In the genomic region with DNA sequence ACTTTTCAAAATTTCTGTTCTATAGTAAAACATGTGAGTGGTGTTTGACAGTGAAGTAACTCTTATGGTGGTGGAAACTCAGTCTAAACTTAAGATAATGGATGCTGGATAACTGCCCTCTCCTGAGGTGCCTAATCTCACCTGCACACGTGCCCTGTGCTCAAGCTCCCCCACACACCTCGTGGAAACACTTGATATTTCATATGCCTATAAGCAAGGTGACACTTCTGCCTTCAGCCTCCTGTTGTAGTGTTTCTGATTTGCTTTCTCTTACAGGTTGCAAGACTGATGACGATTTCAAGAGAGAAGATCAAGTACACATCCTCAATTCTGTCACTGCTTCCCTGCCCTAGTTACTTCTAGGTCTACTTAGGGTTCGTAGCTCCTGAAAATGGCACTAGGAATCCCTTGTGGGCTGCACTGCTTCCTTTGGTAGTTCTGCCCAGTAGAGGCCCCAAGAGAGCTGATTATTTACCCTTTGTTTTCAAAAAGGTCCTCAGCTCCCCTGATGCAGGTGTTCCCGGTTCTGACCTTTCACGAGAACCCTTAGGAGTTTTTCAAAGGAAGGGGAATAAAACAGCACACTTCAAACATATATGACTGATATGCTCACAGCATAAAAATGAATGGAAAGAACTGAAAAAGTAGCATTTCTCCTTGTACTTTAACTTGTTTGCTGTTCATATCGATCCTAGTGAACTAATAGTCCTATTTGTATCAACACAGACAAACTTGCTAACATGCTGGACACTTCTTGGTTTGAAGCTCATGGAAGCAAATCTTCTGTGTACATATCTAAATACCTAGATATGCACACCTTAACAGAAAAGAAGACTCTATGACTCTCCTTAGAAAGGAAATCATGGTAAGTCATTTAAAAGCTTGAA, we compare ENCODE assay signal across 25 cellular contexts. TPM values are rescaled to one million over a fixed set of nuclear protein-coding genes. Genes with fewer than 3 reads are reported as not detected.
A peak's percentile ranks its signal among the peaks of the same experiment; 100 is the strongest.
DNase-seq lines count a peak whose midpoint lies in the region; ATAC-seq, FAIRE-seq and TF ChIP-seq lines count a peak whose summit lies in the region.
"Had no signal": no experiment of that assay in that cellular context is flagged by ENCODE, and none has a peak within 500 bp of the region (broad histone marks: within the 10 kb centered on the region; RNA-seq: fewer than 3 reads in every experiment).

No MANE protein-coding gene starts in this region.

- H3K27ac Mint-ChIP-seq in astrocyte (ENCODE audit: unreplicated experiment) = no peak overlapping the region
- H3K27ac Mint-ChIP-seq: natural killer cell, type B pancreatic cell had no signal

- intact Hi-C loops in right lobe of liver (cut with DNase I) = no loop called here

- peaks cover 2% of the 10 kb centered on the region for H3K9me3 Mint-ChIP-seq in astrocyte (ENCODE audit: unreplicated experiment)
- H3K9me3 Mint-ChIP-seq: natural killer cell had no signal

- H3K36me3 ChIP-seq in astrocyte (ENCODE audit: insufficient read depth, low read length) (no peaks in the 10 kb centered on the region), right lobe of liver (no peaks in the 10 kb centered on the region)
- H3K36me3 ChIP-seq: colonic mucosa, gastrocnemius medialis, prostate gland had no signal

- H3K9me3 ChIP-seq in astrocyte (ENCODE audit: insufficient read depth, low read depth, low read length) (no peaks in the 10 kb centered on the region), right lobe of liver (no peaks in the 10 kb centered on the region)
- H3K9me3 ChIP-seq: colonic mucosa, gastrocnemius medialis, prostate gland had no signal

- H2AFZ ChIP-seq in astrocyte (ENCODE audit: low read depth, low read length) = no peak overlapping the region

- H3K27ac ChIP-seq in astrocyte (ENCODE audit: low read depth, low read length) = no peak overlapping the region
- no peak overlapping the region for H3K27ac ChIP-seq in right lobe of liver
- H3K27ac ChIP-seq: colonic mucosa, KMS-11, prostate gland had no signal

- 0 out of 3 replicates have a peak, but pooled peaks have one; percentile 14 for TF ChIP-seq CTCF in GM12872 (IDR thresholded peaks at IDR 0.05; ENCODE audit: insufficient read depth, low read depth, low read length)
- peak; percentile 9 for TF ChIP-seq CTCF in HFF-Myc (IDR thresholded peaks at IDR 0.05; ENCODE audit: low read depth, low read length, missing control alignments)
- TF ChIP-seq CTCF in astrocyte (IDR thresholded peaks at IDR 0.05; ENCODE audit: insufficient read depth, low read depth, low read length) = no peak
- peak; percentile 14 to 27 (median 20) for TF ChIP-seq CTCF in right lobe of liver (IDR thresholded peaks at IDR 0.05)

- no peaks in the 10 kb centered on the region for H3K79me2 ChIP-seq in astrocyte (ENCODE audit: insufficient read depth, low read length)

- FAIRE-seq in astrocyte (lab: Jason Lieb, UNC) = peak; percentile 9
- FAIRE-seq: H54 had no signal

- ATAC-seq in right lobe of liver (peak; percentile 28 to 69 (median 52)), HG02798 (IDR thresholded peaks at IDR 0.05; ENCODE audit: poor library complexity, unreplicated experiment) (no peak)
- ATAC-seq in activated CD4-positive, CD25-positive, alpha-beta regulatory T cell treated with anti-CD3 and anti-CD28 coated beads, Interleukin-2, amount 50 U/mL, for 24 hours = no peak
- ATAC-seq: gastrocnemius medialis, natural killer cell had no signal

- no peaks in the 10 kb centered on the region for H3K27me3 Mint-ChIP-seq in astrocyte (ENCODE audit: low read depth, unreplicated experiment)
- H3K27me3 Mint-ChIP-seq: type B pancreatic cell had no signal

- H3K4me3 Mint-ChIP-seq in astrocyte (ENCODE audit: unreplicated experiment) = no peak overlapping the region
- H3K4me3 Mint-ChIP-seq: natural killer cell, type B pancreatic cell had no signal

- 29% methylated on average over 5 of the region's 7 CpGs for WGBS in right lobe of liver (ENCODE audit: insufficient coverage, low coverage, low lambda C conversion rate, missing lambda C conversion rate)

- no peak overlapping the region for H3K9ac ChIP-seq in astrocyte (ENCODE audit: low read length)
- H3K9ac ChIP-seq: KMS-11 had no signal

- H4K20me1 ChIP-seq in astrocyte (ENCODE audit: insufficient read depth, low read length) = no peaks in the 10 kb centered on the region

- H3K4me3 ChIP-seq in HFF-Myc (replicated peaks; ENCODE audit: low read depth, low read length) (no peak overlapping the region), astrocyte (ENCODE audit: insufficient read depth, low read depth, low read length) (no peak overlapping the region), right lobe of liver (no peak overlapping the region)
- H3K4me3 ChIP-seq: colonic mucosa, prostate gland had no signal

- H3K4me1 Mint-ChIP-seq in astrocyte (ENCODE audit: low read depth, unreplicated experiment) = peaks cover 11% of the 10 kb centered on the region

- H3K4me2 ChIP-seq in astrocyte (ENCODE audit: low read length) = no peak overlapping the region
- H3K4me2 ChIP-seq: KMS-11 had no signal

- no peak for TF ChIP-seq POLR2A in right lobe of liver (IDR thresholded peaks at IDR 0.05)

- peaks cover 12% of the 10 kb centered on the region for H3K4me1 ChIP-seq in astrocyte (ENCODE audit: insufficient read depth, low read length)
- H3K4me1 ChIP-seq in right lobe of liver = peaks cover 0 to 11% (median 0%) of the 10 kb centered on the region in 4 donors
- H3K4me1 ChIP-seq: colonic mucosa, gastrocnemius medialis, prostate gland had no signal

- H3K36me3 Mint-ChIP-seq in astrocyte (ENCODE audit: low read depth, unreplicated experiment) = peaks cover 4% of the 10 kb centered on the region
- H3K36me3 Mint-ChIP-seq: natural killer cell, type B pancreatic cell had no signal

- no peaks in the 10 kb centered on the region for H3K27me3 ChIP-seq in astrocyte (ENCODE audit: insufficient read depth, low read length)
- H3K27me3 ChIP-seq in right lobe of liver = no peaks in the 10 kb centered on the region
- H3K27me3 ChIP-seq: colonic mucosa, gastrocnemius medialis had no signal

- DNase-seq in HFF-Myc (ENCODE audit: extremely low read depth, low read depth) (no peak), astrocyte (ENCODE audit: low read depth) (no peak), right lobe of liver (no peak), SKM-1 treated with dmso at 0.1 percent for 144 hours (lab: John Stamatoyannopoulos, UW; ENCODE audit: unreplicated experiment) (no peak)
- no peak for DNase-seq in activated CD4-positive, alpha-beta T cell treated with anti-CD3 and anti-CD28 coated beads for 1 hour
- DNase-seq: activated CD8-positive, alpha-beta memory T cell treated with anti-CD3 and anti-CD28 coated beads, Interleukin-2, amount 50 U/mL, for 4 hours; activated gamma-delta T cell treated with Interleukin-2 at 50 U/mL for 16 hours; aorta; colonic mucosa; DMS 273 treated with DMSO at 0.1 percent for 48 hours; gastrocnemius medialis; mesenchymal stem cell; natural killer cell; NCI-H1105 treated with DMSO at 0.1 percent for 48 hours; NCI-H2227 treated with DMSO at 0.1 percent for 48 hours; SHP77; stimulated activated naive CD4-positive, alpha-beta T cell treated with Interleukin-2 at 50 U/mL for 16 hours had no signal

RNA-seq across cellular contexts. Expression of a gene that starts 6.7 kb away (rescaled TPM):
- 1.9 and 2.8 TPM in 2 replicates for total RNA-seq in astrocyte
- 10 to 100 TPM in 3 of 6 experiments, 1 to 10 TPM in 3; 6.8 to 17.5 (median 9.6) TPM for total RNA-seq in right lobe of liver
- total RNA-seq: T-helper 1 cell treated with Interleukin-12 subunit alpha and Interleukin-12 subunit beta and Interleukin-4 antibody, amounts not matched to agents 30 ng/mL and 1 ng/mL, for 36 hours had no signal

Comparison
In these comparisons a context has a peak if more than half of its experiments do, and no peak if none do; other contexts are left out.
1. ATAC-seq: peak in right lobe of liver (4 of 4); none in activated CD4-positive, CD25-positive, alpha-beta regulatory T cell treated with anti-CD3 and anti-CD28 coated beads, Interleukin-2, amount 50 U/mL, for 24 hours (0 of 2) and HG02798 (single experiment).